Comparison of ENCODE assay signal across 9 cellular contexts in the genomic region with DNA sequence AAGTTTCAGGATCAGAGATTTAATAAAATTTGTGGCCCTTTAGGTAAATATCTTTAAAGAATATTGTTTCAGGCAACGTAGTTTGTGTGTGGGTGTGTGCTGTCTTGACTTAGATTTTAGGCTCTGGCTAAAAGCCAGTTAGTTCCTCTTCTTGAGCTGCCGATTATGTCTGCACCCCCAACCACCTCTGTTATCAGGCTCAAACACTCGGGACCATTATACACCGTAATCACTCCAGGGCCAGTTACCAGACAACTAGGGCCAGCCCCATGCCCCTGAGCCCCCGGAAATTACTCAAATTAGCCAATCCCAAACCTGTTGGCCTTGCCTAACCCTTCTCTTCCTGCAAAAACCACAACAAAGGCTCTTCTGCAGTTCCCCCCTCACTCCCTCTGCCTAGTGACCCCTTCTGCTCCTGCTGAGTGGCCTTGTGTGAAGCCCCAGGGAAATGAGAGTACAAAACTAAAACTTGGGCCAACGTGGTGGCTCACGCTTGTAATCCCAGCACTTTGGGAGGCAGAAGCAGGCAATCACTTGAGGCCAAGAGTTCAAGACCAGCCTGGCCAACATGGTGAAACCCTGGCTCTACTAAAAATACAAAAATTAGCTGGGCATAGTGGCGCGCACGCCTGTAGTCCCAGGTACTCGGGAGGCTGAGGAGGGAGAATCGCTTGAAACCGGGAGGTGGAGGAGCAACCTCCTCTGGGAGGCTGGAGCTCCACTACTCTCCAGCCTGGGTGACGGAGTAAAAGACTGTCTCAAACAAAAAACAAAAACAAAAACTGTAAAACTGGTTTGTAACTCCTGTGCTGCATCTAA. TPM values are rescaled to one million over a fixed set of nuclear protein-coding genes. Genes with fewer than 3 reads are reported as not detected.
DNase-seq lines count a peak whose midpoint lies in the region; ATAC-seq and TF ChIP-seq lines count a peak whose summit lies in the region.
"Had no signal": no experiment of that assay in that cellular context is flagged by ENCODE, and none has a peak within 500 bp of the region (broad histone marks: within the 10 kb centered on the region; RNA-seq: fewer than 3 reads in every experiment).

No MANE protein-coding gene starts in this region.

- WGBS in gastroesophageal sphincter (ENCODE audit: low coverage in 1 of 2), 2 donors = 68 to 80% methylated on average over 2 to 12 of the region's 14 CpGs

- ATAC-seq in GM21367 (IDR thresholded peaks at IDR 0.05; ENCODE audit: unreplicated experiment) (peak; percentile 37), gastroesophageal sphincter (no peak), HG02970 (IDR thresholded peaks at IDR 0.05; ENCODE audit: low FRiP score, unreplicated experiment) (no peak)
- ATAC-seq in activated CD4-positive, CD25-positive, alpha-beta regulatory T cell treated with anti-CD3 and anti-CD28 coated beads, Interleukin-2, amount 50 U/mL, for 24 hours = no peak

- DNase-seq in SKM-1 (lab: John Stamatoyannopoulos, UW; ENCODE audit: unreplicated experiment) = peak; percentile 97
- DNase-seq in globus pallidus (ENCODE audit: low spot score) = no peak
- no peak for DNase-seq in T-helper 9 cell
- DNase-seq: right lobe of liver had no signal

- H3K4me2 ChIP-seq in BLaER1 = peak overlapping the region; percentile 73

- H3K4me1 ChIP-seq in BLaER1 (peaks cover 50% of the 10 kb centered on the region), gastroesophageal sphincter (peaks cover 0 to 19% (median 4%) of the 10 kb centered on the region in 3 donors)

- H3K27ac ChIP-seq in BLaER1 (peak overlapping the region; percentile 84), gastroesophageal sphincter (peak overlapping the region in 3 of 4 donors; percentile 13 to 25 (median 24))

- TF ChIP-seq POLR2A in gastroesophageal sphincter (IDR thresholded peaks at IDR 0.05) = no peak

- peak overlapping the region; percentile 54 for H3K9ac ChIP-seq in BLaER1

- no peaks in the 10 kb centered on the region for H3K27me3 ChIP-seq in BLaER1
- no peaks in the 10 kb centered on the region for H3K27me3 ChIP-seq in gastroesophageal sphincter
- H3K27me3 ChIP-seq: right lobe of liver had no signal

- no peaks in the 10 kb centered on the region for H3K36me3 ChIP-seq in BLaER1
- H3K36me3 ChIP-seq in gastroesophageal sphincter = no peaks in the 10 kb centered on the region
- H3K36me3 ChIP-seq: right lobe of liver had no signal

- H3K4me3 ChIP-seq in BLaER1 = peak overlapping the region; percentile 29
- H3K4me3 ChIP-seq in gastroesophageal sphincter = no peak overlapping the region
- H3K4me3 ChIP-seq: right lobe of liver had no signal

- H3K9me3 ChIP-seq in BLaER1 (peaks cover 9% of the 10 kb centered on the region), gastroesophageal sphincter (no peaks in the 10 kb centered on the region)
- H3K9me3 ChIP-seq: right lobe of liver had no signal

- TF ChIP-seq EP300 in gastroesophageal sphincter (IDR thresholded peaks at IDR 0.05) = no peak

- no peak for TF ChIP-seq CTCF in gastroesophageal sphincter (IDR thresholded peaks at IDR 0.05)

- H4K20me1 ChIP-seq in BLaER1 = no peaks in the 10 kb centered on the region

RNA-seq across cellular contexts. Expression of gene HNRNPF, which starts 9.2 kb away (rescaled TPM):
- total RNA-seq in gastroesophageal sphincter = 100 to 1,000 TPM; 138 to 215 (median 180) TPM

RNA-seq across cellular contexts. Expression of gene ZNF487, which starts 18.8 kb away (rescaled TPM):
- 10 to 100 TPM in 3 of 4 donors, 1 to 10 TPM in 1; 5.1 to 22.4 (median 14.0) TPM for total RNA-seq in gastroesophageal sphincter

RNA-seq across cellular contexts. Expression of gene FXYD4, which starts 46.7 kb away (rescaled TPM):
- total RNA-seq in gastroesophageal sphincter = not detected
- total RNA-seq: right lobe of liver had no signal
